10 cellular contexts compared by ENCODE assay signal in the genomic region with DNA sequence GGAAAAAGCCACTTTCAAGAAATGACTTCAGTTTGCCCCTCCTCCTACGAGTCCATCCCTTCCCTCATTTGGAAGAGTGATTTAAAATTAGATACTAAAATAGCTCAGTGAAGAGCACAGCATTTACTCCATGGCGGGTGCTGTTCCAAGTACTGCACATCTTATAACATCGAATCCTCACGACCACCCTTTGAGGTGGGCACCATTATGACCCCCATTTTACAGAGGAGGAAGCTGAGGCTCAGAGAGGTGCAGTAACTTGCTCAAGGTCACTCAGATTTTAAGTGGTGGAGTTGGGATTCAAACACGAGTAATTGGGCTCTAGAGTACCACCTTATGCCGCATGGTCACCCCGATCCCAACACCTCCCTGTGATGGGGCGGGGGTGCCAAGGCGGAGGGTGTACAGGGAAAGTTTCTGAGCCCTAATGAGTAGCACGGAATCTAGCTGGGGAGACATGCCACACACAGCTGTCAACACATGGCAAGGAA. TPM values are rescaled to one million over a fixed set of nuclear protein-coding genes. Genes with fewer than 3 reads are reported as not detected.
DNase-seq lines count a peak whose midpoint lies in the region; ATAC-seq and TF ChIP-seq lines count a peak whose summit lies in the region.
"Had no signal": no experiment of that assay in that cellular context is flagged by ENCODE, and none has a peak within 500 bp of the region (broad histone marks: within the 10 kb centered on the region; RNA-seq: fewer than 3 reads in every experiment).

No MANE protein-coding gene starts in this region.

- no peaks in the 10 kb centered on the region for H3K9me2 ChIP-seq in OCI-LY1 (ENCODE audit: low read depth, low read length)

- H3F3A ChIP-seq in OCI-LY1 (ENCODE audit: insufficient read depth, low read length): no peaks in the 10 kb centered on the region

- H3K9me3 Mint-ChIP-seq in CD4-positive, CD25-positive, alpha-beta regulatory T cell: no peaks in the 10 kb centered on the region
- no peaks in the 10 kb centered on the region for H3K9me3 Mint-ChIP-seq in nephron progenitor cell

- no peaks in the 10 kb centered on the region for H3K9me3 ChIP-seq in CD4-positive, CD25-positive, alpha-beta regulatory T cell (ENCODE audit: control insufficient read depth in 2 of 2, low read length in 2 of 2)
- H3K9me3 ChIP-seq in OCI-LY1 (ENCODE audit: low read length) (no peaks in the 10 kb centered on the region), duodenal mucosa (ENCODE audit: control insufficient read depth in 1 of 2, low read length in 2 of 2) (no peaks in the 10 kb centered on the region)
- H3K9me3 ChIP-seq: thyroid gland had no signal

- no peak for ATAC-seq in CD4-positive, CD25-positive, alpha-beta regulatory T cell (ENCODE audit: low read depth in 2 of 2)
- ATAC-seq in esophagus mucosa: no peak

- no peak for DNase-seq in CD4-positive, CD25-positive, alpha-beta regulatory T cell
- DNase-seq in nephron progenitor cell (no peak), NCI-H1436 (lab: John Stamatoyannopoulos, UW) (no peak), hippocampal formation (lab: John Stamatoyannopoulos, UW) (no peak), SW480 (ENCODE audit: low spot score) (no peak)
- DNase-seq: NCI-H2081 treated with DMSO at 0.1 percent for 48 hours had no signal

- no peaks in the 10 kb centered on the region for H3K36me3 Mint-ChIP-seq in CD4-positive, CD25-positive, alpha-beta regulatory T cell
- no peaks in the 10 kb centered on the region for H3K36me3 Mint-ChIP-seq in nephron progenitor cell (ENCODE audit: low read depth)

- H3K9ac ChIP-seq in OCI-LY1 (ENCODE audit: low read length) (no peak overlapping the region), duodenal mucosa (ENCODE audit: low read depth in 1 of 2, low read length in 2 of 2) (peak overlapping the region; percentile 28 to 46)

- no peaks in the 10 kb centered on the region for H3K27me3 ChIP-seq in CD4-positive, CD25-positive, alpha-beta regulatory T cell (ENCODE audit: control insufficient read depth, insufficient read depth, low read length)
- H3K27me3 ChIP-seq in OCI-LY1 (ENCODE audit: insufficient read depth, low read length) (0 out of 2 replicates have a peak, but pooled peaks cover 6% of the 10 kb centered on the region), duodenal mucosa (ENCODE audit: control insufficient read depth in 1 of 2, insufficient read depth in 2 of 2, low read length in 2 of 2) (peaks cover 0 to 3% of the 10 kb centered on the region in 2 donors)
- H3K27me3 ChIP-seq: thyroid gland had no signal

- peak overlapping the region; percentile 70; the same call in 1 of the 2 replicates for H3K4me2 ChIP-seq in OCI-LY1 (ENCODE audit: low read length)

- TF ChIP-seq CTCF in OCI-LY1 (IDR thresholded peaks at IDR 0.05; ENCODE audit: low read length) (no peak), nephron progenitor cell (IDR thresholded peaks at IDR 0.05) (no peak)

- no peak overlapping the region for H3K4me3 ChIP-seq in CD4-positive, CD25-positive, alpha-beta regulatory T cell (ENCODE audit: low read depth, low read length)
- H3K4me3 ChIP-seq in OCI-LY1 (ENCODE audit: low read depth, low read length, poor library complexity, severe bottlenecking) (peak overlapping the region; percentile 38), duodenal mucosa (ENCODE audit: low read depth in 1 of 2, low read length in 2 of 2) (peak overlapping the region; percentile 57 to 61)

- H4K20me1 ChIP-seq in OCI-LY1 (ENCODE audit: insufficient read depth, low read length): no peaks in the 10 kb centered on the region

- peak overlapping the region in 2 of 3 donors; percentile 32 to 80 for H3K27ac Mint-ChIP-seq in CD4-positive, CD25-positive, alpha-beta regulatory T cell
- H3K27ac Mint-ChIP-seq in nephron progenitor cell: no peak overlapping the region

- no peaks in the 10 kb centered on the region for H3K79me2 ChIP-seq in OCI-LY1 (ENCODE audit: insufficient read depth, low read length)

- peaks cover 0 to 12% (median 2%) of the 10 kb centered on the region in 4 donors for H3K4me1 Mint-ChIP-seq in CD4-positive, CD25-positive, alpha-beta regulatory T cell
- peaks cover 56% of the 10 kb centered on the region for H3K4me1 Mint-ChIP-seq in nephron progenitor cell

- H3K4me1 ChIP-seq in CD4-positive, CD25-positive, alpha-beta regulatory T cell (ENCODE audit: control insufficient read depth, insufficient read depth, low read length, poor library complexity, severe bottlenecking): peaks cover 10% of the 10 kb centered on the region
- peaks cover 26% of the 10 kb centered on the region for H3K4me1 ChIP-seq in OCI-LY1 (ENCODE audit: insufficient read depth, low read length, severe bottlenecking)
- peaks cover 43 to 56% of the 10 kb centered on the region in 2 donors for H3K4me1 ChIP-seq in duodenal mucosa (ENCODE audit: control insufficient read depth in 1 of 2, insufficient read depth in 2 of 2, low read length in 2 of 2)

- no peak overlapping the region for H3K27ac ChIP-seq in CD4-positive, CD25-positive, alpha-beta regulatory T cell (ENCODE audit: insufficient read depth, low read length, poor library complexity, severe bottlenecking)
- H3K27ac ChIP-seq in OCI-LY1 (ENCODE audit: low read depth, low read length, poor library complexity, severe bottlenecking) (no peak overlapping the region), duodenal mucosa (ENCODE audit: low read depth, low read length) (peak overlapping the region; percentile 76)

- H3K4me3 Mint-ChIP-seq in CD4-positive, CD25-positive, alpha-beta regulatory T cell: peak overlapping the region; percentile 21 to 87 (median 80)
- H3K4me3 Mint-ChIP-seq in nephron progenitor cell: peak overlapping the region; percentile 59

- H3K36me3 ChIP-seq in CD4-positive, CD25-positive, alpha-beta regulatory T cell (ENCODE audit: control insufficient read depth, insufficient read depth, low read length): no peaks in the 10 kb centered on the region
- H3K36me3 ChIP-seq in OCI-LY1 (ENCODE audit: insufficient read depth, low read length) (no peaks in the 10 kb centered on the region), duodenal mucosa (ENCODE audit: control insufficient read depth in 1 of 2, insufficient read depth in 2 of 2, low read length in 2 of 2) (no peaks in the 10 kb centered on the region)
- H3K36me3 ChIP-seq: thyroid gland had no signal

- peaks cover 18% of the 10 kb centered on the region for H3K27me3 Mint-ChIP-seq in CD4-positive, CD25-positive, alpha-beta regulatory T cell
- H3K27me3 Mint-ChIP-seq in nephron progenitor cell (ENCODE audit: low read depth, poor library complexity): peaks cover 81% of the 10 kb centered on the region

- H2AFZ ChIP-seq in OCI-LY1 (ENCODE audit: low read length): no peak overlapping the region

RNA-seq across cellular contexts. Expression of gene TTBK1, which starts 25.5 kb away (rescaled TPM):
- total RNA-seq in CD4-positive, CD25-positive, alpha-beta regulatory T cell: 0.22 TPM
- polyA plus RNA-seq in CD4-positive, CD25-positive, alpha-beta regulatory T cell: not detected
- not detected for total RNA-seq in esophagus mucosa

RNA-seq across cellular contexts. Expression of gene SLC22A7, which starts 29.2 kb away (rescaled TPM):
- not detected for total RNA-seq in CD4-positive, CD25-positive, alpha-beta regulatory T cell
- not detected for polyA plus RNA-seq in CD4-positive, CD25-positive, alpha-beta regulatory T cell
- not detected for total RNA-seq in esophagus mucosa
- total RNA-seq: thyroid gland had no signal

RNA-seq across cellular contexts. Expression of gene DNPH1, which starts 39.5 kb away (rescaled TPM):
- 36.6 TPM for total RNA-seq in CD4-positive, CD25-positive, alpha-beta regulatory T cell
- 100 to 1,000 TPM; 190 to 234 (median 206) TPM for polyA plus RNA-seq in CD4-positive, CD25-positive, alpha-beta regulatory T cell
- 40.2 TPM for total RNA-seq in esophagus mucosa

RNA-seq across cellular contexts. Expression of gene CRIP3, which starts 39.8 kb away (rescaled TPM):
- total RNA-seq in CD4-positive, CD25-positive, alpha-beta regulatory T cell: 3.8 TPM
- polyA plus RNA-seq in CD4-positive, CD25-positive, alpha-beta regulatory T cell: under 1 TPM in 1 of 4 donors, not detected in 3; 0.35 TPM
- total RNA-seq in esophagus mucosa: 0.28 TPM
